ENCODE assay signal across 23 cellular contexts in genomic region chr10:100684688-100685235, GRCh38.
"Had no signal": no experiment of that assay in that cellular context is flagged by ENCODE, and none has a peak within 500 bp of the region (broad histone marks: within the 10 kb centered on the region; RNA-seq: fewer than 3 reads in every experiment).

No MANE protein-coding gene starts in this region.

- FAIRE-seq: keratinocyte had no signal

- H3K36me3 ChIP-seq: breast epithelium, heart right ventricle, right atrium auricular region, transverse colon had no signal

- H3K9ac ChIP-seq: parathyroid adenoma had no signal

- H2AFZ ChIP-seq: parathyroid adenoma had no signal

- H3K27ac ChIP-seq: breast epithelium, heart right ventricle, parathyroid adenoma, right atrium auricular region, testis, transverse colon had no signal

- H3K79me2 ChIP-seq: parathyroid adenoma had no signal

- H3K9me3 ChIP-seq: breast epithelium, heart right ventricle, right atrium auricular region, testis, transverse colon had no signal

- H3K4me3 ChIP-seq: breast epithelium, heart right ventricle, right atrium auricular region, testis, transverse colon had no signal

- H3K4me1 ChIP-seq: breast epithelium, parathyroid adenoma, testis had no signal

- DNase-seq: activated B cell treated with CpG ODN at 0.5 μM for 24 hours; activated CD4-positive, alpha-beta T cell treated with anti-CD3 and anti-CD28 coated beads, Interleukin-2, amount 50 U/mL, for 1 hour; activated CD8-positive, alpha-beta T cell treated with anti-CD3 and anti-CD28 coated beads for 36 hours; activated gamma-delta T cell treated with Interleukin-2 at 50 U/mL for 16 hours; activated T-cell treated with anti-CD3 and anti-CD28 coated beads, Interleukin-2, amount 50 U/mL, for 4 hours; central memory CD4-positive, alpha-beta T cell; foreskin fibroblast; heart right ventricle; left cardiac atrium; left ventricle myocardium superior; naive B cell; nucleus accumbens; stimulated activated naive CD8-positive, alpha-beta T cell treated with anti-CD3 and anti-CD28 coated beads, Interleukin-15, Interleukin-2, amounts not matched to agents 100 U/mL and 50 U/mL, for 24 hours; T-helper 2 cell; testis; transverse colon had no signal

- ATAC-seq: activated CD8-positive, alpha-beta T cell treated with anti-CD3 and anti-CD28 coated beads for 36 hours; activated naive CD4-positive, alpha-beta T cell treated with anti-CD3 and anti-CD28 coated beads, Interleukin-2, amount 50 U/mL, for 72 hours; activated T-cell treated with anti-CD3 and anti-CD28 coated beads, Interleukin-2, amount 50 U/mL, for 4 hours; activated T-helper 17 cell treated with anti-CD3 and anti-CD28 coated beads, Interleukin-2, amount 50 U/mL, for 72 hours; esophagus mucosa; heart right ventricle; left cardiac atrium; left ventricle myocardium superior; stimulated activated naive CD8-positive, alpha-beta T cell treated with anti-CD3 and anti-CD28 coated beads, Interleukin-15, Interleukin-2, amounts not matched to agents 100 U/mL and 50 U/mL, for 24 hours had no signal

- H3K27me3 ChIP-seq: testis had no signal
